1 cellular context compared by ENCODE assay signal in genomic region chr1:35268282-35269189, GRCh38.
TF ChIP-seq lines count a peak whose summit lies in the region.

Gene ZMYM4 (plus strand): TSS chr1:35268709. CDS start chr1:35269047, 338 bp downstream.

TF ChIP-seq in HepG2, 621 proteins besides CTCF, POLR2A, EP300 and RAD21 (continued from another document and continues in another):
- no peak for TF ChIP-seq NR2F1 (CRISPR knock-in tag; IDR thresholded peaks at IDR 0.05)
- no peak for TF ChIP-seq IKZF4 (CRISPR knock-in tag; IDR thresholded peaks at IDR 0.05; ENCODE audit: borderline replicate concordance, low read depth, not compliant biosample characterization)
- TF ChIP-seq TFAP4 (IDR thresholded peaks at IDR 0.05; ENCODE audit: borderline replicate concordance, low read depth): peak; percentile 62; the same call in 1 of the 2 replicates
- TF ChIP-seq MNT (IDR thresholded peaks at IDR 0.05): no peak
- peak; percentile 32; the same call in 1 of the 2 replicates for TF ChIP-seq PRDM10 (CRISPR knock-in tag; IDR thresholded peaks at IDR 0.05; ENCODE audit: low read depth)
- no peak for TF ChIP-seq MAF1 (CRISPR knock-in tag; IDR thresholded peaks at IDR 0.05; ENCODE audit: borderline replicate concordance)
- TF ChIP-seq ARID2 (CRISPR knock-in tag; IDR thresholded peaks at IDR 0.05; ENCODE audit: borderline replicate concordance): no peak
- TF ChIP-seq TEF (CRISPR knock-in tag; IDR thresholded peaks at IDR 0.05): no peak
- TF ChIP-seq ZNF687 (CRISPR knock-in tag; IDR thresholded peaks at IDR 0.05): peak; percentile 78
- peak; percentile 16 for TF ChIP-seq SALL1 (CRISPR knock-in tag; IDR thresholded peaks at IDR 0.05)
- TF ChIP-seq ZFP91 (CRISPR knock-in tag; IDR thresholded peaks at IDR 0.05; ENCODE audit: borderline replicate concordance): peak; percentile 99
- peak; percentile 63; the same call in 1 of the 2 replicates for TF ChIP-seq GATAD1 (CRISPR knock-in tag; IDR thresholded peaks at IDR 0.05)
- no peak for TF ChIP-seq ZNF737 (CRISPR knock-in tag; IDR thresholded peaks at IDR 0.05; ENCODE audit: borderline replicate concordance)
- 0 out of 2 replicates have a peak, but pooled peaks have one; percentile 52 for TF ChIP-seq ARID4A (CRISPR knock-in tag; IDR thresholded peaks at IDR 0.05; ENCODE audit: borderline replicate concordance)
- 0 out of 2 replicates have a peak, but pooled peaks have one; percentile 38 for TF ChIP-seq TOE1 (CRISPR knock-in tag; IDR thresholded peaks at IDR 0.05)
- TF ChIP-seq TP53 (CRISPR knock-in tag; conservative IDR thresholded peaks at IDR 0.05): no peak
- TF ChIP-seq ZBTB10 (CRISPR knock-in tag; IDR thresholded peaks at IDR 0.05; ENCODE audit: borderline replicate concordance): no peak
- TF ChIP-seq RFX3 (CRISPR knock-in tag; IDR thresholded peaks at IDR 0.05): no peak
- TF ChIP-seq RFXAP (CRISPR knock-in tag; IDR thresholded peaks at IDR 0.05; ENCODE audit: borderline replicate concordance): no peak
- TF ChIP-seq WIZ (CRISPR knock-in tag; IDR thresholded peaks at IDR 0.05): 0 out of 2 replicates have a peak, but pooled peaks have one; percentile 36
- no peak for TF ChIP-seq SOX13 (IDR thresholded peaks at IDR 0.05)
- TF ChIP-seq SOX13 (CRISPR knock-in tag; conservative IDR thresholded peaks at IDR 0.05 in 1 of 2, IDR thresholded peaks at IDR 0.05 in 1 of 2): 0 out of 4 replicates have a peak, but pooled peaks of 1 of the 2 experiments have one; percentile 3
- no peak for TF ChIP-seq CREM (IDR thresholded peaks at IDR 0.05)
- TF ChIP-seq CREM (CRISPR knock-in tag; IDR thresholded peaks at IDR 0.05): no peak
- peak; percentile 30 for TF ChIP-seq SRSF1 (optimal IDR thresholded peaks at IDR 0.05; ENCODE audit: low read depth, low read length)
- peak; percentile 25; the same call in 1 of the 2 replicates for TF ChIP-seq ZNF614 (CRISPR knock-in tag; IDR thresholded peaks at IDR 0.05; ENCODE audit: borderline replicate concordance)
- 0 out of 2 replicates have a peak, but pooled peaks have one; percentile 2 for TF ChIP-seq THRA (CRISPR knock-in tag; IDR thresholded peaks at IDR 0.05; ENCODE audit: borderline replicate concordance)
- peak; percentile 32 for TF ChIP-seq POLR2AphosphoS5 (IDR thresholded peaks at IDR 0.05; ENCODE audit: low read depth, low read length)
- no peak for TF ChIP-seq RORA (CRISPR knock-in tag; IDR thresholded peaks at IDR 0.05)
- peak; percentile 41 for TF ChIP-seq TAF15 (IDR thresholded peaks at IDR 0.05; ENCODE audit: low read depth, low read length, poor library complexity, severe bottlenecking)
- TF ChIP-seq SSRP1 (CRISPR knock-in tag; IDR thresholded peaks at IDR 0.05): no peak
- 0 out of 2 replicates have a peak, but pooled peaks have one; percentile 32 for TF ChIP-seq FOSL2 (CRISPR knock-in tag; IDR thresholded peaks at IDR 0.05)
